ENCODE assay signal across 8 cellular contexts in the genomic region with DNA sequence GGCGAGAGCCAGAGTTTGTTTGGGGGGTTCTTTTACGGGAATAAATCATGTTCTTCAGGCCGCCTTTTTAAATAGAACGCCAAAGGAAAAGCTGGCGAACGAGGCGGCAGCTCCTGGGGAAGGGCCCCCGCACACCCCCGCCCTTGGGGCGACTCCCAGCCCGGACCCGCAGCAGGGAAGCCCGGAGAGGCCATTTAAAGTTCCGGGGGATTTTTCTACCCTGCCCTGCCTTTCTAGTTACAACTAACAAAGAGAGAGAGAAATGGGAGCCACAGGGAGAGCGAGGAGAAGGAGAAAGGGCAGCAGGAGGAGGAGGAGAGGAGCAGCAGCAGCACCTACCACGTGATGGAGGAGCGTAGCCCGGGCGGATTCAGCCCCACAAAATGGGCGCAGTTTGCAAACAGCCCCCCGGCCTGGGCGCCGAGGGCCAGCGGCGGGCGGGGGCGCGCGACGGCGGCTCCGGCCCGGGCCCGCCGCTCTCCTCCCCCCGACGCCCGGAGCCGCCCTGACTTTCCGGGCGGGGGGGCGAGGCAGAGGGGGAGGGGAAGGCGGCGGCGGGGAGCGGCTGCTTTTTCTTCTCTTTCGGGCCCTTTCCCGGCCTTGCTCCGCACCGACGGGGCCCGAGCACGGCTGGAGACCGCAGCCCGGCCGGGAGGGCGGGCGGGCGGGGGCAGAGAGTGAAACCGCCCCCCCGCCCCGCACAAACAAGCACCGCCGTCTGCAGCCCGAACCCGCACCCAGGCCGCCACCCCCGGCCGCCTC. TPM values are rescaled to one million over a fixed set of nuclear protein-coding genes. Genes with fewer than 3 reads are reported as not detected.
A peak's percentile ranks its signal among the peaks of the same experiment; 100 is the strongest.
DNase-seq lines count a peak whose midpoint lies in the region; ATAC-seq and TF ChIP-seq lines count a peak whose summit lies in the region.

No MANE protein-coding gene starts in this region.

- no peaks in the 10 kb centered on the region for H3K9me3 ChIP-seq in testis

- H4K20me1 ChIP-seq in GM23338 (replicated peaks; ENCODE audit: insufficient read depth), result peaks cover 44% of the 10 kb centered on the region

- intact Hi-C loops in testis (cut with DNase I; ENCODE audit: low total_unique reads), result loop anchor here (10.0 kb wide), 1 partner anchor 148 kb away; no protein-coding TSS in a partner anchor

- 0 out of 4 replicates have a peak, but pooled peaks of 1 of the 2 experiments have one; percentile 2 for TF ChIP-seq CTCF in GM23338 (conservative IDR thresholded peaks at IDR 0.05; ENCODE audit: low read depth in 2 of 2)
- no peak for TF ChIP-seq CTCF in LNCaP clone FGC (IDR thresholded peaks at IDR 0.05; ENCODE audit: control insufficient read depth, extremely low read depth, insufficient read depth)
- TF ChIP-seq CTCF in testis (IDR thresholded peaks at IDR 0.05), result no peak

- H3K27ac Mint-ChIP-seq in GM23338, result peak overlapping the region; percentile 99
- peak overlapping the region; percentile 98 for H3K27ac Mint-ChIP-seq in activated naive CD4-positive, alpha-beta T cell treated with anti-CD3 and anti-CD28 coated beads, Interleukin-2, amount 10 ng/mL, durations not matched to agents 7 days and 5 days

- H3K9me2 ChIP-seq in GM23338 (ENCODE audit: insufficient read depth), result no peaks in the 10 kb centered on the region

- DNase-seq in ELF-1 (ENCODE audit: low read depth, low spot score) (peak; percentile 86), GM23338 (ENCODE audit: low spot score) (peak; percentile 91), LNCaP clone FGC (ENCODE audit: low read depth) (no peak), SHP77 treated with DMSO at 0.1 percent for 48 hours (lab: John Stamatoyannopoulos, UW) (peak; percentile 85), germinal center (ENCODE audit: low spot score) (peak; percentile 88), occipital lobe (lab: John Stamatoyannopoulos, UW) (peak; percentile 78), testis (peak; percentile 75)
- DNase-seq in activated naive CD4-positive, alpha-beta T cell treated with anti-CD3 and anti-CD28 coated beads, Interleukin-2, amount 10 ng/mL, durations not matched to agents 7 days and 5 days, result peak; percentile 79

- H3K27ac ChIP-seq in GM23338 (ENCODE audit: low read depth) (peak overlapping the region; percentile 99), testis (peak overlapping the region; percentile 99)

- peaks cover 37% of the 10 kb centered on the region for H3K36me3 Mint-ChIP-seq in GM23338 (ENCODE audit: low read depth)
- H3K36me3 Mint-ChIP-seq in activated naive CD4-positive, alpha-beta T cell treated with anti-CD3 and anti-CD28 coated beads, Interleukin-2, amount 10 ng/mL, durations not matched to agents 7 days and 5 days, result peaks cover 38% of the 10 kb centered on the region

- no peak overlapping the region for H2AFZ ChIP-seq in GM23338

- CTCF ChIA-PET in activated naive CD4-positive, alpha-beta T cell treated with anti-CD3 and anti-CD28 coated beads, Interleukin-2, amount 10 ng/mL, durations not matched to agents 7 days and 5 days (lab: Charles Lee), result interaction anchor here (0.6 to 2.4 kb wide), 14 partner anchors 9 to 145 kb away, joined by 3 to 8 read pairs (median 3); no protein-coding TSS in a partner anchor

- peaks cover 7% of the 10 kb centered on the region; the same call in 2 of the 3 replicates for H3K9me3 Mint-ChIP-seq in GM23338
- H3K9me3 Mint-ChIP-seq in activated naive CD4-positive, alpha-beta T cell treated with anti-CD3 and anti-CD28 coated beads, Interleukin-2, amount 10 ng/mL, durations not matched to agents 7 days and 5 days, result no peaks in the 10 kb centered on the region

- peak; percentile 26 for ATAC-seq in GM23338

- peaks cover 85% of the 10 kb centered on the region for H3K79me2 ChIP-seq in GM23338 (replicated peaks; ENCODE audit: insufficient read depth)

- H3K4me2 ChIP-seq in GM23338, result peak overlapping the region; percentile 75

- H3K36me3 ChIP-seq in GM23338 (ENCODE audit: insufficient read depth) (no peaks in the 10 kb centered on the region), testis (ENCODE audit: low read depth, missing control alignments) (no peaks in the 10 kb centered on the region)

- H3K4me1 ChIP-seq in GM23338 (ENCODE audit: insufficient read depth), result peaks cover 42% of the 10 kb centered on the region
- H3K4me1 ChIP-seq in testis, result peaks cover 18% of the 10 kb centered on the region

- 0 to 1% methylated on average over 20 to 41 of the region's 69 CpGs for WGBS in testis, 2 donors

- peaks cover 39% of the 10 kb centered on the region for H3K4me1 Mint-ChIP-seq in GM23338
- H3K4me1 Mint-ChIP-seq in activated naive CD4-positive, alpha-beta T cell treated with anti-CD3 and anti-CD28 coated beads, Interleukin-2, amount 10 ng/mL, durations not matched to agents 7 days and 5 days, result peaks cover 67% of the 10 kb centered on the region

- H3K27me3 ChIP-seq in GM23338 (ENCODE audit: insufficient read depth), result no peaks in the 10 kb centered on the region
- H3K27me3 ChIP-seq in testis, result no peaks in the 10 kb centered on the region

- peak overlapping the region; percentile 96 for H3K4me3 Mint-ChIP-seq in GM23338
- H3K4me3 Mint-ChIP-seq in activated naive CD4-positive, alpha-beta T cell treated with anti-CD3 and anti-CD28 coated beads, Interleukin-2, amount 10 ng/mL, durations not matched to agents 7 days and 5 days, result peak overlapping the region; percentile 89

- 0 out of 2 replicates have a peak, but pooled peaks cover 10% of the 10 kb centered on the region for H3F3A ChIP-seq in GM23338 (replicated peaks; ENCODE audit: low read depth)

- H3K4me3 ChIP-seq in GM23338 (peak overlapping the region; percentile 54), LNCaP clone FGC (ENCODE audit: low read depth, low read length) (peak overlapping the region; percentile 70), testis (peak overlapping the region; percentile 89 to 96)

- peaks cover 16% of the 10 kb centered on the region for H3K27me3 Mint-ChIP-seq in GM23338 (ENCODE audit: insufficient read depth, low read depth, poor library complexity)
- H3K27me3 Mint-ChIP-seq in activated naive CD4-positive, alpha-beta T cell treated with anti-CD3 and anti-CD28 coated beads, Interleukin-2, amount 10 ng/mL, durations not matched to agents 7 days and 5 days, result no peaks in the 10 kb centered on the region

- no peak for TF ChIP-seq POLR2A in testis (IDR thresholded peaks at IDR 0.05)

TF ChIP-seq in GM23338, 12 proteins besides CTCF, POLR2A, EP300 and RAD21:
- TF ChIP-seq POLR2AphosphoS5 (IDR thresholded peaks at IDR 0.05; ENCODE audit: low read depth) (peak; percentile 63), NANOG (IDR thresholded peaks at IDR 0.05; ENCODE audit: borderline replicate concordance) (no peak), CREB1 (CRISPR knock-in tag; IDR thresholded peaks at IDR 0.05; ENCODE audit: low read depth) (0 out of 2 replicates have a peak, but pooled peaks have one; percentile 56)

RNA-seq across cellular contexts. Expression of gene KANSL1, which starts 0.6 kb away (rescaled TPM):
- total RNA-seq in GM23338 (2014; rRNA removed; shearing (Covaris generic)), result 167 and 206 TPM in 2 replicates
- 43.6 and 49.0 TPM in 2 replicates for polyA plus RNA-seq in GM23338 (2016; fragmentation: Nextera tagmentation; extraction: Ambion mirVana)
- total RNA-seq in occipital lobe, result 116 TPM
- total RNA-seq in testis, result 100 to 1,000 TPM; 152 to 158 TPM
- 70.3 TPM for polyA plus RNA-seq in testis (ENCODE audit: insufficient read depth, low read depth, low replicate concordance)
